9 cellular contexts compared by ENCODE assay signal in genomic region chr6:79813854-79814477, GRCh38.
DNase-seq lines count a peak whose midpoint lies in the region; ATAC-seq lines count a peak whose summit lies in the region.
"Had no signal": no experiment of that assay in that cellular context is flagged by ENCODE, and none has a peak within 500 bp of the region (broad histone marks: within the 10 kb centered on the region; RNA-seq: fewer than 3 reads in every experiment).

No MANE protein-coding gene starts in this region.

- H3K9me3 Mint-ChIP-seq in CD8-positive, alpha-beta memory T cell: no peaks in the 10 kb centered on the region
- H3K9me3 Mint-ChIP-seq: dendritic cell treated with granulocyte-macrophage colony-stimulating factor and Interleukin-4, amounts not matched to agents 40 ng/mL and 50 ng/mL, for 4 days had no signal

- CTCF ChIA-PET in CD8-positive, alpha-beta memory T cell (lab: Charles Lee): interaction anchor here (0.7 to 1.6 kb wide), 5 partner anchors 9 to 56 kb away, joined by 3 to 5 read pairs (median 4); no protein-coding TSS in a partner anchor

- no peak overlapping the region for H3K4me3 Mint-ChIP-seq in CD8-positive, alpha-beta memory T cell
- H3K4me3 Mint-ChIP-seq: dendritic cell treated with granulocyte-macrophage colony-stimulating factor and Interleukin-4, amounts not matched to agents 40 ng/mL and 50 ng/mL, for 4 days had no signal

- no peaks in the 10 kb centered on the region for H3K36me3 Mint-ChIP-seq in CD8-positive, alpha-beta memory T cell

- no peaks in the 10 kb centered on the region for H3K36me3 ChIP-seq in CD8-positive, alpha-beta memory T cell (ENCODE audit: insufficient read depth, low read length)

- no peak overlapping the region for H3K27ac Mint-ChIP-seq in CD8-positive, alpha-beta memory T cell

- no peaks in the 10 kb centered on the region for H3K4me1 Mint-ChIP-seq in CD8-positive, alpha-beta memory T cell

- peak; percentile 15 to 61 (median 33) for DNase-seq in CD8-positive, alpha-beta memory T cell
- DNase-seq in GM19238 (ENCODE audit: insufficient read length, low spot score): peak; percentile 14
- DNase-seq in NCI-H345 treated with DMSO at 0.1 percent for 48 hours (lab: John Stamatoyannopoulos, UW; ENCODE audit: unreplicated experiment): peak; percentile 71
- DNase-seq in activated CD4-positive, alpha-beta T cell treated with anti-CD3 and anti-CD28 coated beads, Interleukin-2, amount 50 U/mL, for 48 hours: peak; percentile 72 to 79
- peak; percentile 35 for DNase-seq in effector CD8-positive, alpha-beta T cell (lab: John Stamatoyannopoulos, UW)
- peak; percentile 87 for DNase-seq in midbrain (lab: John Stamatoyannopoulos, UW)
- DNase-seq in stimulated activated CD8-positive, alpha-beta memory T cell treated with anti-CD3 and anti-CD28 coated beads, Interleukin-4, amount 100 ng/mL, for 24 hours (ENCODE audit: low read depth): peak; percentile 49

- H3K27ac ChIP-seq in CD8-positive, alpha-beta memory T cell (ENCODE audit: low read depth, low read length): no peak overlapping the region

- no peaks in the 10 kb centered on the region for H3K27me3 ChIP-seq in CD8-positive, alpha-beta memory T cell (ENCODE audit: insufficient read depth, low read length, poor library complexity, severe bottlenecking)

- H3K4me3 ChIP-seq in CD8-positive, alpha-beta memory T cell (ENCODE audit: low read length): no peak overlapping the region

- no peaks in the 10 kb centered on the region for H3K4me1 ChIP-seq in CD8-positive, alpha-beta memory T cell (ENCODE audit: insufficient read depth, low read length)

- POLR2A ChIA-PET in CD8-positive, alpha-beta memory T cell (lab: Charles Lee): no interaction called here

- peaks cover 10 to 20% of the 10 kb centered on the region in 2 donors for H3K27me3 Mint-ChIP-seq in CD8-positive, alpha-beta memory T cell

- ATAC-seq in HG03175 (IDR thresholded peaks at IDR 0.05; ENCODE audit: unreplicated experiment): peak; percentile 97

- H3K9me3 ChIP-seq in CD8-positive, alpha-beta memory T cell (ENCODE audit: low read length): no peaks in the 10 kb centered on the region

Comparison
In these comparisons a context has a peak if more than half of its experiments do, and no peak if none do; other contexts are left out.
1. DNase-seq: peak in every context shown above with its lines; median percentile 87 in midbrain; 76 in activated CD4-positive, alpha-beta T cell treated with anti-CD3 and anti-CD28 coated beads, Interleukin-2, amount 50 U/mL, for 48 hours; 71 in NCI-H345 treated with DMSO at 0.1 percent for 48 hours; 49 in stimulated activated CD8-positive, alpha-beta memory T cell treated with anti-CD3 and anti-CD28 coated beads, Interleukin-4, amount 100 ng/mL, for 24 hours; 35 in effector CD8-positive, alpha-beta T cell; 33 in CD8-positive, alpha-beta memory T cell; 14 in GM19238.